In the genomic region with DNA sequence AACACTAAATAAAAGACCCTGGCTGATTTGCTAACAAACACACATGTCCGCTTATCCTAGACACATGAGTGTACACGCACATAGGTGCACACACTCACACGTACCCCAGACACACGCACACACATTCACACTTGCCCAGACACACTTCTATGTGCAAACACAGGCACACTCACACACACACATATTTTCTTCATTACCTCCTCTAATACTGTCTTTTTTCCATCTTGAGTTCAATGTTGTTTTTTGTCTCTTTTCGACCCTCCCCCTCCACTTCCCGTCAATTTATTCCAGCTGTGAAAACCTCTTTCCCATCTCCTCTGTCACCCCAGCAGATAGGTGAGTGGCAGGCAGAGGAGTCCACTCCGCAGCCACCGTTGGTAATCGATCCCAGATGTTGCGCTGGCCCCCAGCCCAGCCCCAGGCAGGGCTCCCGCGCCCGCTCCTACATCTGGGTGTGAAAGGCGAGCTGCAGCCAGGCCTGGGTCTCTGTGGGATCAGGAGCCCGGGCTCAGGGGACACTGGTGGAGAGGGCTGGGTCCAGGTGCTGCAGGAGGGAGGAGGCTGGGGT, we compare ENCODE assay signal across 12 cellular contexts. TPM values are rescaled to one million over a fixed set of nuclear protein-coding genes. Genes with fewer than 3 reads are reported as not detected.
DNase-seq lines count a peak whose midpoint lies in the region; ATAC-seq, FAIRE-seq and TF ChIP-seq lines count a peak whose summit lies in the region.
"Had no signal": no experiment of that assay in that cellular context is flagged by ENCODE, and none has a peak within 500 bp of the region (broad histone marks: within the 10 kb centered on the region; RNA-seq: fewer than 3 reads in every experiment).

No MANE protein-coding gene starts in this region.

- peak; percentile 19 for DNase-seq in BJ (ENCODE audit: low read depth)
- DNase-seq in HTR-8/SVneo (ENCODE audit: insufficient read length, low spot score): no peak
- peak; percentile 68 for DNase-seq in brain pericyte (ENCODE audit: low read depth, low spot score)
- no peak for DNase-seq in DMS79 treated with DMSO at 0.1 percent for 48 hours (lab: John Stamatoyannopoulos, UW)
- DNase-seq in GM20000 (ENCODE audit: low spot score): no peak
- DNase-seq in OCI-M1 (lab: John Stamatoyannopoulos, UW): no peak
- DNase-seq: activated naive CD4-positive, alpha-beta T cell treated with Interleukin-2 at 50 U/mL for 16 hours; caudate nucleus; stimulated activated CD4-positive, alpha-beta T cell treated with anti-CD3 and anti-CD28 coated beads, Interleukin-2, amount 100 ng/mL, for 24 hours; stimulated activated naive B cell treated with anti-CD40 and anti-IgM and Interleukin-4, amounts not matched to agents 10 μg/mL and 1 μg/mL and 100 μg/mL, for 72 hours had no signal

- H3K36me3 Mint-ChIP-seq in nephron (ENCODE audit: low read depth): no peaks in the 10 kb centered on the region
- H3K36me3 Mint-ChIP-seq: stimulated activated naive B cell treated with anti-CD40 and anti-IgM and Interleukin-4, amounts not matched to agents 10 μg/mL and 1 μg/mL and 100 μg/mL, for 72 hours had no signal

- H3K9me3 Mint-ChIP-seq in nephron: no peaks in the 10 kb centered on the region
- H3K9me3 Mint-ChIP-seq: stimulated activated naive B cell treated with anti-CD40 and anti-IgM and Interleukin-4, amounts not matched to agents 10 μg/mL and 1 μg/mL and 100 μg/mL, for 72 hours had no signal

- H3K36me3 ChIP-seq in BJ (ENCODE audit: control insufficient read depth, insufficient read depth, low read length): no peaks in the 10 kb centered on the region

- ATAC-seq in HG02852 (IDR thresholded peaks at IDR 0.05; ENCODE audit: unreplicated experiment): no peak

- H3K4me3 Mint-ChIP-seq in nephron: peak overlapping the region; percentile 36 to 64 (median 59)

- H3K27me3 ChIP-seq in BJ (ENCODE audit: control insufficient read depth, insufficient read depth, low read length): peaks cover 24% of the 10 kb centered on the region

- POLR2A ChIA-PET in BJ (lab: Charles Lee): no interaction called here

- CTCF ChIA-PET in BJ (lab: Yijun Ruan, JAX): interaction anchor here (0.6 to 1.3 kb wide), 3 partner anchors 16 to 103 kb away, joined by 3 to 6 read pairs (median 3); no protein-coding TSS in a partner anchor

- FAIRE-seq in HTR-8/SVneo (lab: Jason Lieb, UNC): peak; percentile 54

- H3K27ac Mint-ChIP-seq in nephron: peak overlapping the region; percentile 92 to 96 (median 95)

- peaks cover 82% of the 10 kb centered on the region for H3K4me1 Mint-ChIP-seq in nephron

- H3K4me3 ChIP-seq in BJ (ENCODE audit: low read depth, low read length): no peak overlapping the region

- peaks cover 26% of the 10 kb centered on the region for H3K27me3 Mint-ChIP-seq in nephron (ENCODE audit: low read depth)

- TF ChIP-seq CTCF in BJ (IDR thresholded peaks at IDR 0.05; ENCODE audit: insufficient read depth, low read depth, low read length) (no peak), nephron (IDR thresholded peaks at IDR 0.05; ENCODE audit: unreplicated experiment in 3 of 3) (no peak), GM20000 (IDR thresholded peaks at IDR 0.05; ENCODE audit: extremely low read depth, missing control alignments) (no peak)

RNA-seq across cellular contexts. Expression of a gene that starts 56.8 kb away (rescaled TPM):
- polyA plus RNA-seq in BJ (2011; rRNA removed): 1.9 and 4.0 TPM in 2 replicates
- polyA minus RNA-seq in BJ (2011; rRNA and poly(A)+ RNA removed): 3.3 and 6.2 TPM in 2 replicates

Comparison
In these comparisons a context has a peak if more than half of its experiments do, and no peak if none do; other contexts are left out.
1. DNase-seq: peak in BJ (single experiment) and brain pericyte (single experiment); none in HTR-8/SVneo (single experiment), DMS79 treated with DMSO at 0.1 percent for 48 hours (single experiment), GM20000 (single experiment) and OCI-M1 (single experiment).